Comparison of ENCODE assay signal across 1 cellular context in the genomic region with DNA sequence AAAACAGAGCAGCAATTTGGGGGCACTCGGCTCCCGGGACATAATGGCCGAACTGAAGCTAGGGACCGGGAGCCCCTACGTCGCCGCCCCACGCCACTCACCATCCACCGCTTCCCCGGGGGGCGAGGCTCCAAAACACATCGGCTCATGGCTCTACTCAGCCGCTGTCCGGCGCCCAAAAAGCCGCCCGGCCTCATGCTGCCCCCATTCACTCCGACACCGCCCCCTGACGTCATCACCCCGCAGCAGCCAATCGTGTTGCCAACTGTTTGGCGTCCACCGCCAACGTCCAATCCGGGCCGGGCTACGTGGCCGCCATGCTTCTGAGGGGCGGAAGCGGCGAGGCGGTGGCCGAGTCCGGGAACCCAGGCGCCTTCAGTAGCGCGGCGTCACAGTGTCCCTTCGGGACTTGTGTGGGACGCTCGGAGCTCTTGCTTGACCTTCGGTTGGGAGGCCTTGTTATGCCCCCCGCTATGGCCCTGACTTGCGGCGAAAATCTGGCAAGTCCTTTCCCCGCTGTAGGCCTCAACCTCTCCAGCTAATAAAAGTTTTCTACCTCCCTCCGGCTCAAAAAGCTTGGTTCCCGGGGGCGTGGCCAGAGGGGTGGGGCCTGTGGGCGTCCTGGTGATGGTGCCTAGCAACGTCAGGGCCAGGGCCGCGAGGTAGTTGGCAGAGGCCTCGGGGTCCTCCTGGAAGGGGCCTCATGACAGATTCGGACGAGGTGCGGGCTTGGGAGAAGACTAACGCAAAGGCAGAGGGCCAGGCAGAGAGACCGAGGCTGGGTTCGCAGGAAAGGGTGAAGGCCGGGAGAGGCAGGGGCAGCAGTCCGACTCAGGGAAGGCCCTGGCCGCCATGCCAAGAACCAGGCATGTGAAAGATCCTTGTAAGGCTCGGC.
A peak's percentile ranks its signal among the peaks of the same experiment; 100 is the strongest.
TF ChIP-seq lines count a peak whose summit lies in the region.

A gene with protein sequence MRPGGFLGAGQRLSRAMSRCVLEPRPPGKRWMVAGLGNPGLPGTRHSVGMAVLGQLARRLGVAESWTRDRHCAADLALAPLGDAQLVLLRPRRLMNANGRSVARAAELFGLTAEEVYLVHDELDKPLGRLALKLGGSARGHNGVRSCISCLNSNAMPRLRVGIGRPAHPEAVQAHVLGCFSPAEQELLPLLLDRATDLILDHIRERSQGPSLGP (minus strand): TSS at position 221 of the 895 bp plus-strand sequence. CDS start 24 bp downstream, at position 197.
A gene with protein sequence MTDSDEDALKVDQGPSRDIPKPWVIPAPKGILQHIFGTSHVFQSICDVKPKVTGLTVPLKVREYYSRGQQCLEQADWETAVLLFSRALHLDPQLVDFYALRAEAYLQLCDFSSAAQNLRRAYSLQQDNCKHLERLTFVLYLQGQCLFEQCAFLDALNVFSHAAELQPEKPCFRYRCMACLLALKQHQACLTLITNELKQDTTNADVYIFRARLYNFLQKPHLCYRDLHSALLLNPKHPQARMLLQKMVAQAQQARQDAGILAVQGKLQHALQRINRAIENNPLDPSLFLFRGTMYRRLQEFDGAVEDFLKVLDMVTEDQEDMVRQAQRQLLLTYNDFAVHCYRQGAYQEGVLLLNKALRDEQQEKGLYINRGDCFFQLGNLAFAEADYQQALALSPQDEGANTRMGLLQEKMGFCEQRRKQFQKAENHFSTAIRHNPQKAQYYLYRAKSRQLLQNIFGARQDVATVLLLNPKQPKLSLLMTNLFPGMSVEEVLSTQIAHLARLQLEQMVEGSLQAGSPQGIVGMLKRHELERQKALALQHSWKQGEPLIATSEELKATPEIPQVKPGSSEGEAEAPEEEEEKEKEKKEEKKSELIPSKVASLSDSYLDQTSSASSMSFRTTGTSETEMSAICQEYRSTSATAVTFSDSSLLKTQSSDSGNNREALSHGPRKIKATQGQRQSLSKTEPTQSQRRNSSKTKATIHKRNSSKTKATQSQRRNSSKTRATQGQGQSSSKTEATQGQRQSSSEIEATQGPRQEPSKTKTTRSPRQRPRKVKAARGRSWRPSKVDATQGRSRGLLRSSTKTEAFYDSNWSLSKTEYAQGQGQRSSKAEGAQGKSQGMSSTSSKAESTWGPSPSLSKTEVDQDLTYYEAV (plus strand): TSS at position 637 of the 895 bp plus-strand sequence. CDS start 67 bp downstream, at position 704.

TF ChIP-seq in HCT116, 20 proteins besides CTCF, POLR2A, EP300 and RAD21 (continued from another document):
- no peak for TF ChIP-seq REST (IDR thresholded peaks at IDR 0.05; ENCODE audit: low read depth)
- TF ChIP-seq SIN3A (IDR thresholded peaks at IDR 0.05; ENCODE audit: low read depth): no peak
- peak; percentile 99 for TF ChIP-seq YY1 (IDR thresholded peaks at IDR 0.05; ENCODE audit: extremely low read depth, insufficient replicate concordance, low read depth, low read length)
- TF ChIP-seq EZH2phosphoT487 (IDR thresholded peaks at IDR 0.05; ENCODE audit: borderline replicate concordance): no peak
- no peak for TF ChIP-seq SRF (IDR thresholded peaks at IDR 0.05; ENCODE audit: low read depth)
